In genomic region chr17:76833747-76834146, GRCh38 we compare ENCODE assay signal across 29 cellular contexts. TPM values are rescaled to one million over a fixed set of nuclear protein-coding genes. Genes with fewer than 3 reads are reported as not detected.
A peak's percentile ranks its signal among the peaks of the same experiment; 100 is the strongest.
DNase-seq lines count a peak whose midpoint lies in the region; ATAC-seq, FAIRE-seq and TF ChIP-seq lines count a peak whose summit lies in the region.
"Had no signal": no experiment of that assay in that cellular context is flagged by ENCODE, and none has a peak within 500 bp of the region (broad histone marks: within the 10 kb centered on the region; RNA-seq: fewer than 3 reads in every experiment).

No MANE protein-coding gene starts in this region.

- peak; percentile 71 for FAIRE-seq in K562 (lab: Jason Lieb, UNC)
- FAIRE-seq: A204.1, GM12878, GM12892, GM18507 had no signal

- H3K9me1 ChIP-seq in K562 (ENCODE audit: control insufficient read depth, insufficient read depth, low read length) = no peaks in the 10 kb centered on the region

- CTCF ChIA-PET in K562 (lab: Yijun Ruan, JAX; ENCODE audit: low intra/inter-chr PET ratio) (no interaction called here), RWPE1 (lab: Yijun Ruan, JAX) (no interaction called here)

- in situ Hi-C loops in K562 (cut with MboI) = no loop called here

- H3K27ac ChIP-seq in VCaP = peak overlapping the region; percentile 98; the same call in 1 of the 2 replicates
- no peak overlapping the region for H3K27ac ChIP-seq in K562 (ENCODE audit: extremely low read depth, low read depth, low read length)
- H3K27ac ChIP-seq in temporal lobe (ENCODE audit: low read depth, low read length) = peak overlapping the region; percentile 52
- H3K27ac ChIP-seq in RWPE1 = no peak overlapping the region
- no peak overlapping the region for H3K27ac ChIP-seq in stomach
- H3K27ac ChIP-seq: BLaER1 had no signal

- peaks cover 7 to 15% of the 10 kb centered on the region in 2 experiments; a peak in 4 of 5 replicates for H3K4me1 ChIP-seq in K562 (replicated peaks in 1 of 2; ENCODE audit: control insufficient read depth in 2 of 2, insufficient read depth in 2 of 2, low read length in 2 of 2)
- H3K4me1 ChIP-seq in stomach = no peaks in the 10 kb centered on the region

- H4K20me1 ChIP-seq in K562 (replicated peaks; ENCODE audit: control insufficient read depth, insufficient read depth, low read length) = no peaks in the 10 kb centered on the region
- H4K20me1 ChIP-seq: BLaER1 had no signal

- H3K79me2 ChIP-seq in K562 (ENCODE audit: control insufficient read depth, insufficient read depth, low read length) = no peaks in the 10 kb centered on the region

- H3K9ac ChIP-seq in K562 (ENCODE audit: insufficient read depth in 1 of 2, low read depth in 2 of 2, low read length in 2 of 2) = no peak overlapping the region
- H3K9ac ChIP-seq: BLaER1 had no signal

- H3K36me3 ChIP-seq in K562 (ENCODE audit: control insufficient read depth, insufficient read depth, low read length) = no peaks in the 10 kb centered on the region
- H3K36me3 ChIP-seq in stomach = no peaks in the 10 kb centered on the region
- H3K36me3 ChIP-seq: BE2C, BLaER1 had no signal

- POLR2A ChIA-PET in K562 (lab: Yijun Ruan, JAX) = interaction anchor here (0.6 to 0.8 kb wide), 3 partner anchors 8 to 24 kb away, joined by 3 to 5 read pairs (median 4); no protein-coding TSS in a partner anchor
- POLR2A ChIA-PET in RWPE1 (lab: Yijun Ruan, JAX; ENCODE audit: low non-redundant PET) = no interaction called here

- H3K4me2 ChIP-seq in K562 (ENCODE audit: insufficient read depth, low read length) = peak overlapping the region; percentile 38
- H3K4me2 ChIP-seq: BLaER1 had no signal

- no TSS peak for BruUV-seq in K562 (replicated peaks; lab: Mats Ljungman, UMichigan)

- no peak for TF ChIP-seq RAD21 in K562 (CRISPR knock-in tag; conservative IDR thresholded peaks at IDR 0.05 in 1 of 2, IDR thresholded peaks at IDR 0.05 in 1 of 2)

- peaks cover 0 to 2% of the 10 kb centered on the region in 2 experiments; a peak in 1 of 5 replicates for H3K27me3 ChIP-seq in K562 (ENCODE audit: control insufficient read depth in 2 of 2, insufficient read depth in 2 of 2, low read length in 2 of 2)
- H3K27me3 ChIP-seq in stomach = peaks cover 0 to 32% (median 9%) of the 10 kb centered on the region in 3 donors
- H3K27me3 ChIP-seq: BE2C, BLaER1 had no signal

- TF ChIP-seq EP300 in K562 (IDR thresholded peaks at IDR 0.05; ENCODE audit: low read length) (no peak), stomach (IDR thresholded peaks at IDR 0.05) (no peak)

- intact Hi-C loops in K562 (cut with micrococcal nuclease) (no loop called here), stomach (cut with DNase I; ENCODE audit: low total_unique reads) (no loop called here)

- no peak overlapping the region for H3K4me3 ChIP-seq in K562
- H3K4me3 ChIP-seq in stomach = no peak overlapping the region
- H3K4me3 ChIP-seq: BLaER1, GM12878 had no signal

- 3% methylated on average over 4 of the region's 4 CpGs for WGBS in K562 (ENCODE audit: insufficient coverage, low coverage, missing lambda C conversion rate)
- 83 to 89% (median 88%) methylated on average over 4 of the region's 4 CpGs for WGBS in stomach, 5 donors

- peak; percentile 83 for ATAC-seq in K562
- ATAC-seq: GM12878 had no signal

- peak overlapping the region; percentile 59; the same call in 1 of the 2 replicates for H2AFZ ChIP-seq in K562 (ENCODE audit: low read depth, low read length)

- no peak for TF ChIP-seq CTCF in VCaP (conservative IDR thresholded peaks at IDR 0.05)
- TF ChIP-seq CTCF in K562 (IDR thresholded peaks at IDR 0.05 in 2 of 3, conservative IDR thresholded peaks at IDR 0.05 in 1 of 3; ENCODE audit: insufficient read depth in 2 of 3, low read depth in 1 of 3, low read length in 3 of 3) = no peak
- no peak for TF ChIP-seq CTCF in RWPE1 (conservative IDR thresholded peaks at IDR 0.05; ENCODE audit: low read depth)
- no peak for TF ChIP-seq CTCF in stomach (IDR thresholded peaks at IDR 0.05)

- TF ChIP-seq POLR2A in K562 (conservative IDR thresholded peaks at IDR 0.05) (no peak), stomach (IDR thresholded peaks at IDR 0.05) (no peak)

- peak; percentile 83 for DNase-seq in NCI-H82 (lab: John Stamatoyannopoulos, UW)
- peak in 3 of 4 experiments; percentile 42 to 43 (median 42) for DNase-seq in K562 (ENCODE audit: extremely low read depth in 1 of 4, low spot score in 3 of 4)
- no peak for DNase-seq in RWPE1 (ENCODE audit: low spot score)
- DNase-seq in NCI-H1105 treated with DMSO at 0.1 percent for 48 hours (lab: John Stamatoyannopoulos, UW) = no peak
- DNase-seq in NCI-H510A treated with DMSO at 0.1 percent for 48 hours (lab: John Stamatoyannopoulos, UW) = no peak
- DNase-seq in stomach = no peak
- DNase-seq: 8988T; ACHN; BE2C; C1 segment of cervical spinal cord; CD4-positive, alpha-beta memory T cell; CD4-positive, CD25-positive, alpha-beta regulatory T cell; CD8-positive, alpha-beta memory T cell; COR-L47; DMS 273 treated with DMSO at 0.1 percent for 48 hours; DMS153; DMS53; DMS79; DND-41; EL; GDM1 had no signal

- H3K9me3 ChIP-seq in K562 (replicated peaks; ENCODE audit: control insufficient read depth, insufficient read depth, low read depth, low read length) (no peaks in the 10 kb centered on the region), stomach (no peaks in the 10 kb centered on the region)
- H3K9me3 ChIP-seq: BE2C, BLaER1 had no signal

TF ChIP-seq in K562, 482 proteins besides CTCF, POLR2A, EP300 and RAD21 (continues in another document):
- no peak for TF ChIP-seq HNRNPL (IDR thresholded peaks at IDR 0.05; ENCODE audit: low read depth, low read length)
- TF ChIP-seq NRF1 (conservative IDR thresholded peaks at IDR 0.05 in 1 of 2, IDR thresholded peaks at IDR 0.05 in 1 of 2) = peak; percentile 84 to 86
- TF ChIP-seq ZNF830 (CRISPR knock-in tag; IDR thresholded peaks at IDR 0.05) = no peak
- 0 out of 2 replicates have a peak, but pooled peaks have one; percentile 27 for TF ChIP-seq EHMT2 (IDR thresholded peaks at IDR 0.05)
- peak; percentile 8; the same call in 1 of the 2 replicates for TF ChIP-seq TAL1 (IDR thresholded peaks at IDR 0.05)
- TF ChIP-seq ZNF174 (CRISPR knock-in tag; IDR thresholded peaks at IDR 0.05) = no peak
- TF ChIP-seq SIN3B (IDR thresholded peaks at IDR 0.05; ENCODE audit: low read depth) = no peak
- TF ChIP-seq CBFA2T3 (IDR thresholded peaks at IDR 0.05) = 0 out of 2 replicates have a peak, but pooled peaks have one; percentile 3
- TF ChIP-seq DPF2 (IDR thresholded peaks at IDR 0.05) = peak; percentile 48; the same call in 1 of the 2 replicates
- no peak for TF ChIP-seq TGIF2 (CRISPR knock-in tag; IDR thresholded peaks at IDR 0.05)
- no peak for TF ChIP-seq CLOCK (CRISPR knock-in tag; IDR thresholded peaks at IDR 0.05; ENCODE audit: borderline replicate concordance)
- no peak for TF ChIP-seq ZNF282 (CRISPR knock-in tag; IDR thresholded peaks at IDR 0.05)
- no peak for TF ChIP-seq CAMTA2 (CRISPR knock-in tag; conservative IDR thresholded peaks at IDR 0.05)
- peak; percentile 24 for TF ChIP-seq MEIS2 (IDR thresholded peaks at IDR 0.05; ENCODE audit: partially characterized antibody)

RNA-seq across cellular contexts. Expression of gene MGAT5B, which starts 34.5 kb away (rescaled TPM):
- 1.5 and 5.7 TPM in 2 replicates for total RNA-seq in K562 (2011; cell fraction: chromatin; rRNA removed; ENCODE audit: low replicate concordance)
- 2.2 and 2.5 TPM in 2 replicates for total RNA-seq in K562 (2011; cell fraction: nucleolus; rRNA removed)
- total RNA-seq in K562 (2011; cell fraction: nucleoplasm; rRNA removed) = 0.76 and 1.6 TPM in 2 replicates
- total RNA-seq in K562 (2014; rRNA removed) (0.18 and 0.29 TPM in 2 replicates), K562 (2014; rRNA removed; fragmentation: Illumina TruSeq; extraction: Trizol) (0.19 TPM in 1 of 2 replicates, not detected in the other), K562 (2015; rRNA removed; fragmentation: Illumina TruSeq; extraction: Trizol) (not detected in 2 replicates), K562 (2021) (0.16 and 0.22 TPM in 2 replicates), temporal lobe (24.8 TPM), stomach (1 to 10 TPM in 1 of 5 donors, not detected in 4; 1.7 TPM)
- polyA plus RNA-seq in K562 (2011; rRNA removed) (0.43 and 0.79 TPM in 2 replicates), K562 (2014; fragmentation: Illumina TruSeq; extraction: Trizol) (0.09 and 0.17 TPM in 2 replicates), K562 (2014; fragmentation: Nextera tagmentation; extraction: Ambion mirVana) (not detected), K562 (2014; rRNA removed) (0.16 TPM in 1 of 2 replicates, not detected in the other), stomach (under 1 TPM; 0.10 to 0.46 (median 0.19) TPM)
- 0.59 and 1.2 TPM in 2 replicates for polyA plus RNA-seq in K562 (2011; cell fraction: cytosol; rRNA removed)
- 2.3 and 3.9 TPM in 2 replicates for polyA plus RNA-seq in K562 (2011; cell fraction: nucleus; rRNA removed)
- polyA plus RNA-seq in K562 (2012) = 0.19 and 0.22 TPM in 2 replicates
- 0.09 and 0.11 TPM in 2 replicates for polyA minus RNA-seq in K562 (2011; rRNA and poly(A)+ RNA removed)
- 1.5 TPM in 1 of 2 replicates, not detected in the other for polyA minus RNA-seq in K562 (2011; cell fraction: cytosol; rRNA and poly(A)+ RNA removed)
- polyA minus RNA-seq in K562 (2011; cell fraction: nucleus; rRNA and poly(A)+ RNA removed) = 1.5 and 1.9 TPM in 2 replicates
- total RNA-seq: CD4-positive, CD25-positive, alpha-beta regulatory T cell had no signal
- polyA plus RNA-seq: CD14-positive monocyte; CD4-positive, CD25-positive, alpha-beta regulatory T cell; GM12878 had no signal

Comparison
In these comparisons a context has a peak if more than half of its experiments do, and no peak if none do; other contexts are left out.
1. DNase-seq: peak in NCI-H82 (single experiment) and K562 (3 of 4); none in RWPE1 (single experiment), NCI-H1105 treated with DMSO at 0.1 percent for 48 hours (single experiment), NCI-H510A treated with DMSO at 0.1 percent for 48 hours (single experiment) and stomach (single experiment).
2. H3K27ac ChIP-seq: peak in VCaP (single experiment) and temporal lobe (single experiment); none in K562 (single experiment), RWPE1 (single experiment) and stomach (0 of 5).